Comparison of ENCODE assay signal across 13 cellular contexts in the genomic region with DNA sequence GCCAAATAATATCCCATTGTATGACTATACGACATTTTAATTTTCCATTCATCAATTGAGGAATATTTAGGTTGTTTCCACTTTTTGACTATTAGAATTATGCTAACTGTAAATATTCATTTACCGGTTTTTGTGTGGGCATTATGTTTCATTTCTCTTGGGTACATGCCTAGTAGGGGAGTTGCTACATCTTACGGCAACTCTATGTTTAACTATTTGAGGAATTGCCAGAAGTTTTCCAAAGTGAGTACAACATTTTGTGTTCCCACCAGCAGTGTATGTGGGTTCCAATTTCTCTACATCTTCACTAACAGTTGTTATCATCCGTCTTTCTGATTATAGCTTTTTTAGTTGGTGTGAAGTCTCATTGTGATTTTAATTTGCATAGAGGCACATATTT. TPM values are rescaled to one million over a fixed set of nuclear protein-coding genes. Genes with fewer than 3 reads are reported as not detected.
DNase-seq lines count a peak whose midpoint lies in the region; ATAC-seq, FAIRE-seq and TF ChIP-seq lines count a peak whose summit lies in the region.
"Had no signal": no experiment of that assay in that cellular context is flagged by ENCODE, and none has a peak within 500 bp of the region (broad histone marks: within the 10 kb centered on the region; RNA-seq: fewer than 3 reads in every experiment).

No MANE protein-coding gene starts in this region.

- H3K9me3 ChIP-seq in left ventricle myocardium inferior (replicated peaks): peaks cover 6% of the 10 kb centered on the region
- H3K9me3 ChIP-seq in right cardiac atrium (ENCODE audit: control insufficient read depth, low read length): no peaks in the 10 kb centered on the region
- H3K9me3 ChIP-seq in keratinocyte (ENCODE audit: control insufficient read depth, low read depth, low read length): no peaks in the 10 kb centered on the region
- H3K9me3 ChIP-seq in esophagus squamous epithelium: no peaks in the 10 kb centered on the region

- H3K9me3 Mint-ChIP-seq in activated naive CD8-positive, alpha-beta T cell (ENCODE audit: low read depth): no peaks in the 10 kb centered on the region

- H3K23ac ChIP-seq in mesendoderm (ENCODE audit: low read length): no peak overlapping the region

- DNase-seq in left ventricle myocardium inferior: no peak
- DNase-seq in right cardiac atrium: no peak
- no peak for DNase-seq in keratinocyte (ENCODE audit: low read depth, low spot score)
- no peak for DNase-seq in esophagus squamous epithelium (lab: John Stamatoyannopoulos, UW)
- DNase-seq in Right ventricle myocardium superior: no peak
- DNase-seq in mesendoderm: no peak
- DNase-seq: COR-L47, NCI-H526 had no signal

- H3K36me3 ChIP-seq in left ventricle myocardium inferior (peaks cover 5% of the 10 kb centered on the region), keratinocyte (ENCODE audit: control insufficient read depth in 2 of 2, extremely low read depth in 1 of 2, insufficient read depth in 2 of 2, low read length in 2 of 2) (no peaks in the 10 kb centered on the region), esophagus squamous epithelium (no peaks in the 10 kb centered on the region), mesendoderm (ENCODE audit: control insufficient read depth, insufficient read depth, low read length) (no peaks in the 10 kb centered on the region)

- no peak overlapping the region for H3K18ac ChIP-seq in mesendoderm (ENCODE audit: low read length)

- H3K79me1 ChIP-seq in mesendoderm (ENCODE audit: low read length): peaks cover 3% of the 10 kb centered on the region

- TF ChIP-seq CTCF in left ventricle myocardium inferior (IDR thresholded peaks at IDR 0.05; ENCODE audit: borderline replicate concordance) (no peak), keratinocyte (optimal IDR thresholded peaks at IDR 0.05 in 1 of 3, IDR thresholded peaks at IDR 0.05 in 1 of 3, conservative IDR thresholded peaks at IDR 0.05 in 1 of 3; ENCODE audit: extremely low read depth in 1 of 3, insufficient read depth in 2 of 3, low read length in 3 of 3) (no peak), esophagus squamous epithelium (IDR thresholded peaks at IDR 0.05) (no peak)

- H3K4me3 ChIP-seq in left ventricle myocardium inferior: peak overlapping the region; percentile 97
- H3K4me3 ChIP-seq in right cardiac atrium (ENCODE audit: low read length): no peak overlapping the region
- H3K4me3 ChIP-seq in keratinocyte (ENCODE audit: control insufficient read depth in 2 of 3, extremely low read depth in 1 of 3, insufficient read depth in 2 of 3, low read depth in 1 of 3, low read length in 3 of 3): no peak overlapping the region
- H3K4me3 ChIP-seq in esophagus squamous epithelium: no peak overlapping the region
- no peak overlapping the region for H3K4me3 ChIP-seq in mesendoderm (ENCODE audit: low read length)

- no peak overlapping the region for H4K5ac ChIP-seq in mesendoderm (ENCODE audit: low read length)

- H2BK5ac ChIP-seq in mesendoderm (ENCODE audit: low read length): no peak overlapping the region

- H4K8ac ChIP-seq in mesendoderm (ENCODE audit: low read depth, low read length): no peak overlapping the region

- no peak overlapping the region for H3K9ac ChIP-seq in keratinocyte (ENCODE audit: control insufficient read depth, extremely low read depth, insufficient read depth, low read length)
- no peak overlapping the region for H3K9ac ChIP-seq in mesendoderm (ENCODE audit: low read length)

- H3K4me1 ChIP-seq in left ventricle myocardium inferior (peaks cover 45% of the 10 kb centered on the region), right cardiac atrium (ENCODE audit: control insufficient read depth, insufficient read depth, low read length) (no peaks in the 10 kb centered on the region), keratinocyte (ENCODE audit: control insufficient read depth, extremely low read depth, insufficient read depth, low read length) (peaks cover 13% of the 10 kb centered on the region), esophagus squamous epithelium (peaks cover 0 to 35% (median 6%) of the 10 kb centered on the region in 3 donors), mesendoderm (ENCODE audit: control insufficient read depth, low read depth, low read length) (no peaks in the 10 kb centered on the region)

- WGBS in right cardiac atrium: 67% methylated on average over 4 of the region's 4 CpGs
- 68 to 72% methylated on average over 4 of the region's 4 CpGs for WGBS in esophagus squamous epithelium, 2 donors
- 100% methylated on average over 1 of the region's 4 CpGs for WGBS in mesendoderm (ENCODE audit: extremely low coverage, insufficient coverage, low lambda C conversion rate)

- no peak overlapping the region for H2AFZ ChIP-seq in keratinocyte (ENCODE audit: control insufficient read depth, low read length)

- peaks cover 40% of the 10 kb centered on the region for H3K4me1 Mint-ChIP-seq in activated naive CD8-positive, alpha-beta T cell (ENCODE audit: low read depth)

- no peak overlapping the region for H3K4ac ChIP-seq in mesendoderm (ENCODE audit: low read depth, low read length)

- H3K4me2 ChIP-seq in keratinocyte (ENCODE audit: control insufficient read depth, extremely low read depth, insufficient read depth, low read depth, low read length) (peak overlapping the region; percentile 66), mesendoderm (ENCODE audit: low read length) (no peak overlapping the region)

- H3K27ac ChIP-seq in left ventricle myocardium inferior (replicated peaks) (no peak overlapping the region), right cardiac atrium (ENCODE audit: low read length) (no peak overlapping the region), keratinocyte (ENCODE audit: control insufficient read depth, insufficient read depth, low read length) (no peak overlapping the region), esophagus squamous epithelium (no peak overlapping the region), mesendoderm (ENCODE audit: low read depth, low read length) (no peak overlapping the region)

- no peak overlapping the region for H2BK15ac ChIP-seq in mesendoderm (replicated peaks; ENCODE audit: low read depth)

- no peak for TF ChIP-seq POLR2A in esophagus squamous epithelium (IDR thresholded peaks at IDR 0.05)

- no peaks in the 10 kb centered on the region for H4K20me1 ChIP-seq in keratinocyte (ENCODE audit: control insufficient read depth, extremely low read depth, insufficient read depth, low read length)

- H2BK120ac ChIP-seq in mesendoderm (ENCODE audit: low read depth, low read length): no peak overlapping the region

- no peak for FAIRE-seq in keratinocyte (lab: Jason Lieb, UNC)
- FAIRE-seq: GM12891 had no signal

- H3K27me3 ChIP-seq in left ventricle myocardium inferior (ENCODE audit: low read depth) (no peaks in the 10 kb centered on the region), right cardiac atrium (ENCODE audit: control insufficient read depth, insufficient read depth) (no peaks in the 10 kb centered on the region), keratinocyte (ENCODE audit: control insufficient read depth, extremely low read depth, insufficient read depth, low read length) (no peaks in the 10 kb centered on the region), esophagus squamous epithelium (no peaks in the 10 kb centered on the region), mesendoderm (ENCODE audit: insufficient read depth, low read length, poor library complexity) (no peaks in the 10 kb centered on the region)

- H2AK5ac ChIP-seq in mesendoderm (ENCODE audit: low read length): no peak overlapping the region

- no peak overlapping the region for H3K56ac ChIP-seq in mesendoderm (ENCODE audit: low read length)

- H3K4me3 Mint-ChIP-seq in activated naive CD8-positive, alpha-beta T cell: peak overlapping the region; percentile 92

- no peak overlapping the region for H3K27ac Mint-ChIP-seq in activated naive CD8-positive, alpha-beta T cell

- no peaks in the 10 kb centered on the region for H3K9me1 ChIP-seq in keratinocyte (ENCODE audit: control insufficient read depth, extremely low read depth, insufficient read depth, low read length)

- H3K79me2 ChIP-seq in keratinocyte (ENCODE audit: control insufficient read depth, insufficient read depth, low read length) (peaks cover 32% of the 10 kb centered on the region), mesendoderm (ENCODE audit: control insufficient read depth, insufficient read depth, low read length) (peaks cover 10% of the 10 kb centered on the region)

- dilution Hi-C loops in keratinocyte (cut with MboI; ENCODE audit: extremely low pct_ligation_motif_present, low sequenced_read_pairs): no loop called here

- no peaks in the 10 kb centered on the region for H3K27me3 Mint-ChIP-seq in activated naive CD8-positive, alpha-beta T cell

- ATAC-seq in right cardiac atrium (no peak), HG02623 (IDR thresholded peaks at IDR 0.05; ENCODE audit: unreplicated experiment) (no peak), Right ventricle myocardium superior (ENCODE audit: poor library complexity) (no peak)
- ATAC-seq: activated naive CD4-positive, alpha-beta T cell treated with anti-CD3 and anti-CD28 coated beads, Interleukin-2, amount 50 U/mL, for 72 hours; left lobe of liver had no signal

- peaks cover 12% of the 10 kb centered on the region for H3K36me3 Mint-ChIP-seq in activated naive CD8-positive, alpha-beta T cell

- intact Hi-C loops in left ventricle myocardium inferior (cut with micrococcal nuclease) (loop anchor here (10.0 kb wide), 1 partner anchor 66 kb away; no protein-coding TSS in a partner anchor), right cardiac atrium (cut with DNase I) (no loop called here), esophagus squamous epithelium (cut with DNase I) (loop anchor here (5.0 kb wide), 1 partner anchor 69 kb away; no protein-coding TSS in a partner anchor), Right ventricle myocardium superior (cut with DNase I) (loop anchor here (5.0 kb wide), 1 partner anchor 54 kb away; a partner anchor contains a TSS)

RNA-seq across cellular contexts. Expression of a gene that starts 1.6 kb away (rescaled TPM):
- total RNA-seq in left ventricle myocardium inferior (31.3 TPM), right cardiac atrium (10 to 100 TPM; 46.9 to 49.9 (median 49.0) TPM), esophagus squamous epithelium (10 to 100 TPM; 20.8 to 42.3 (median 23.0) TPM), Right ventricle myocardium superior (29.2 TPM)
- polyA plus RNA-seq in right cardiac atrium (21.8 TPM), keratinocyte (58.3 to 86.4 TPM (median 68.6 TPM) in 3 replicates)
- 113 TPM for polyA plus RNA-seq in keratinocyte (2011; ENCODE audit: low read depth)
- polyA plus RNA-seq in keratinocyte (2011; cell fraction: cytosol; rRNA removed): 58.8 and 75.5 TPM in 2 replicates
- 78.1 and 96.1 TPM in 2 replicates for polyA plus RNA-seq in keratinocyte (2011; cell fraction: nucleus; rRNA removed)
- polyA plus RNA-seq in keratinocyte (2012; ENCODE audit: low replicate concordance): 74.3 and 90.7 TPM in 2 replicates
- 51.8 to 112 TPM (median 65.3 TPM) in 3 replicates for polyA minus RNA-seq in keratinocyte
- 69.1 TPM for polyA minus RNA-seq in keratinocyte (2011; cell fraction: cytosol; rRNA and poly(A)+ RNA removed)
- 45.9 and 80.5 TPM in 2 replicates for polyA minus RNA-seq in keratinocyte (2011; cell fraction: nucleus; rRNA and poly(A)+ RNA removed)
- 17.8 TPM for polyA plus RNA-seq in mesendoderm (2013, experiment 1 of 2)
- 19.9 TPM for polyA plus RNA-seq in mesendoderm (2013, experiment 2 of 2)

RNA-seq across cellular contexts. Expression of a gene that starts 49.0 kb away (rescaled TPM):
- total RNA-seq in left ventricle myocardium inferior: 7.3 TPM
- 1 to 10 TPM; 3.5 to 7.7 (median 4.3) TPM for total RNA-seq in right cardiac atrium
- polyA plus RNA-seq in right cardiac atrium: 2.7 TPM
- polyA plus RNA-seq in keratinocyte: 0.09 to 0.36 TPM (median 0.30 TPM) in 3 replicates
- polyA plus RNA-seq in keratinocyte (2011; ENCODE audit: low read depth): 0.31 TPM
- 0.11 and 0.13 TPM in 2 replicates for polyA plus RNA-seq in keratinocyte (2011; cell fraction: cytosol; rRNA removed)
- polyA plus RNA-seq in keratinocyte (2011; cell fraction: nucleus; rRNA removed): 0.23 and 0.43 TPM in 2 replicates
- 0.30 and 0.39 TPM in 2 replicates for polyA plus RNA-seq in keratinocyte (2012; ENCODE audit: low replicate concordance)
- 0.23 to 0.36 TPM (median 0.32 TPM) in 3 replicates for polyA minus RNA-seq in keratinocyte
- polyA minus RNA-seq in keratinocyte (2011; cell fraction: cytosol; rRNA and poly(A)+ RNA removed): 0.38 TPM
- polyA minus RNA-seq in keratinocyte (2011; cell fraction: nucleus; rRNA and poly(A)+ RNA removed): 0.53 and 0.54 TPM in 2 replicates
- 10 to 100 TPM in 1 of 4 donors, 1 to 10 TPM in 3; 3.1 to 17.4 (median 4.2) TPM for total RNA-seq in esophagus squamous epithelium
- 9.0 TPM for total RNA-seq in Right ventricle myocardium superior
- 1.5 TPM for polyA plus RNA-seq in mesendoderm (2013, experiment 1 of 2)
- 1.6 TPM for polyA plus RNA-seq in mesendoderm (2013, experiment 2 of 2)

RNA-seq across cellular contexts. Expression of a gene that starts 53.7 kb away (rescaled TPM):
- total RNA-seq in left ventricle myocardium inferior (16.7 TPM), right cardiac atrium (10 to 100 TPM; 21.4 to 28.8 (median 27.5) TPM), esophagus squamous epithelium (10 to 100 TPM; 68.5 to 92.1 (median 76.5) TPM), Right ventricle myocardium superior (15.9 TPM)
- polyA plus RNA-seq in right cardiac atrium (8.0 TPM), keratinocyte (45.7 to 65.3 TPM (median 54.9 TPM) in 3 replicates)
- polyA plus RNA-seq in keratinocyte (2011; ENCODE audit: low read depth): 311 TPM
- polyA plus RNA-seq in keratinocyte (2011; cell fraction: cytosol; rRNA removed): 39.0 and 67.0 TPM in 2 replicates
- polyA plus RNA-seq in keratinocyte (2011; cell fraction: nucleus; rRNA removed): 43.0 and 57.6 TPM in 2 replicates
- polyA plus RNA-seq in keratinocyte (2012; ENCODE audit: low replicate concordance): 52.6 and 69.5 TPM in 2 replicates
- 24.1 to 38.5 TPM (median 36.9 TPM) in 3 replicates for polyA minus RNA-seq in keratinocyte
- 78.7 TPM for polyA minus RNA-seq in keratinocyte (2011; cell fraction: cytosol; rRNA and poly(A)+ RNA removed)
- 47.6 and 68.5 TPM in 2 replicates for polyA minus RNA-seq in keratinocyte (2011; cell fraction: nucleus; rRNA and poly(A)+ RNA removed)
- polyA plus RNA-seq in mesendoderm (2013, experiment 1 of 2): 47.0 TPM
- 49.1 TPM for polyA plus RNA-seq in mesendoderm (2013, experiment 2 of 2)

Comparison
In these comparisons a context has a peak if more than half of its experiments do, and no peak if none do; other contexts are left out.
1. intact Hi-C loops: an anchor here in left ventricle myocardium inferior (10.0 kb wide), esophagus squamous epithelium (5.0 kb wide) and Right ventricle myocardium superior (5.0 kb wide); none called in right cardiac atrium.